Comparison of ENCODE assay signal across 8 cellular contexts in genomic region chr10:70364001-70364771, GRCh38. TPM values are rescaled to one million over a fixed set of nuclear protein-coding genes. Genes with fewer than 3 reads are reported as not detected.
DNase-seq lines count a peak whose midpoint lies in the region; ATAC-seq and TF ChIP-seq lines count a peak whose summit lies in the region.

No MANE protein-coding gene starts in this region.

- ATAC-seq in GM18870 (IDR thresholded peaks at IDR 0.05; ENCODE audit: unreplicated experiment) (peak; percentile 68), HG03159 (IDR thresholded peaks at IDR 0.05; ENCODE audit: unreplicated experiment) (peak; percentile 91), left lobe of liver (peak; percentile 97)

- POLR2A ChIA-PET in AG04449 (lab: Yijun Ruan, JAX), result interaction anchor here (1.5 to 2.1 kb wide), 3 partner anchors 131 to 194 kb away, joined by 4 to 7 read pairs (median 5); partner anchors contain the start of genes PPA1 and SAR1A

- CTCF ChIA-PET in AG04449 (lab: Yijun Ruan, JAX), result interaction anchor here (0.6 to 11.9 kb wide), 53 partner anchors 13 to 577 kb away, joined by 3 to 533 read pairs (median 5); partner anchors contain the start of genes EIF4EBP2, PPA1 and TYSND1

- DNase-seq in AG04449 (ENCODE audit: low read depth, low spot score) (peak; percentile 95), NCI-H510A treated with DMSO at 0.1 percent for 48 hours (lab: John Stamatoyannopoulos, UW) (peak; percentile 96), choroid plexus epithelial cell (ENCODE audit: low read depth) (peak; percentile 100), left lobe of liver (ENCODE audit: low spot score) (peak; percentile 89)
- peak; percentile 82 to 83 for DNase-seq in activated CD4-positive, alpha-beta T cell treated with anti-CD3 and anti-CD28 coated beads for 4 hours
- DNase-seq in stimulated activated CD4-positive, alpha-beta T cell treated with anti-CD3 and anti-CD28 coated beads, Interleukin-1b, Interleukin-23, amount 100 ng/mL, for 48 hours, result peak; percentile 86

- H3K4me3 ChIP-seq in AG04449 (ENCODE audit: low read depth, low read length) (no peak overlapping the region), choroid plexus epithelial cell (ENCODE audit: low read depth, low read length) (no peak overlapping the region)

- TF ChIP-seq CTCF in AG04449 (IDR thresholded peaks at IDR 0.05; ENCODE audit: insufficient read depth, low read length, missing control alignments), result peak; percentile 95
- TF ChIP-seq CTCF in choroid plexus epithelial cell (conservative IDR thresholded peaks at IDR 0.05; ENCODE audit: low read depth, low read length), result peak; percentile 95

RNA-seq across cellular contexts. Expression of gene LRRC20, which starts 18.2 kb away (rescaled TPM):
- 16.6 TPM for total RNA-seq in left lobe of liver

RNA-seq across cellular contexts. Expression of gene EIF4EBP2, which starts 39.8 kb away (rescaled TPM):
- 59.2 TPM for total RNA-seq in left lobe of liver
